ENCODE assay signal across 1 cellular context in genomic region chrX:121579016-121579760, GRCh38.
TF ChIP-seq lines count a peak whose summit lies in the region.

No MANE protein-coding gene starts in this region.

TF ChIP-seq in GM23338, 12 proteins besides CTCF, POLR2A, EP300 and RAD21:
- TF ChIP-seq ZNF462 (CRISPR knock-in tag; IDR thresholded peaks at IDR 0.05) (no peak), STAT1 (IDR thresholded peaks at IDR 0.05; ENCODE audit: unreplicated experiment) (no peak), CREB1 (CRISPR knock-in tag; IDR thresholded peaks at IDR 0.05; ENCODE audit: low read depth) (no peak), EZH2 (IDR thresholded peaks at IDR 0.05; ENCODE audit: low read depth, unreplicated experiment) (no peak), ZNF114 (CRISPR knock-in tag; IDR thresholded peaks at IDR 0.05) (no peak), ETS1 (IDR thresholded peaks at IDR 0.05) (no peak), REST (IDR thresholded peaks at IDR 0.05; ENCODE audit: unreplicated experiment) (no peak), ZNF331 (CRISPR knock-in tag; IDR thresholded peaks at IDR 0.05; ENCODE audit: low read depth) (no peak), EZH2phosphoT487 (IDR thresholded peaks at IDR 0.05; ENCODE audit: unreplicated experiment) (no peak), POLR2AphosphoS5 (IDR thresholded peaks at IDR 0.05; ENCODE audit: low read depth) (no peak), NANOG (IDR thresholded peaks at IDR 0.05; ENCODE audit: borderline replicate concordance) (no peak), JUNB (IDR thresholded peaks at IDR 0.05; ENCODE audit: unreplicated experiment) (no peak)
